ENCODE assay signal across 12 cellular contexts in genomic region chr18:22224339-22224738, GRCh38. TPM values are rescaled to one million over a fixed set of nuclear protein-coding genes. Genes with fewer than 3 reads are reported as not detected.
A peak's percentile ranks its signal among the peaks of the same experiment; 100 is the strongest.
DNase-seq lines count a peak whose midpoint lies in the region; TF ChIP-seq lines count a peak whose summit lies in the region.
"Had no signal": no experiment of that assay in that cellular context is flagged by ENCODE, and none has a peak within 500 bp of the region (broad histone marks: within the 10 kb centered on the region; RNA-seq: fewer than 3 reads in every experiment).

No MANE protein-coding gene starts in this region.

- no peak for TF ChIP-seq POLR2A in transverse colon (IDR thresholded peaks at IDR 0.05)

- POLR2A ChIA-PET in PC-9 (lab: Charles Lee; ENCODE audit: unreplicated experiment), result no interaction called here

- no peaks in the 10 kb centered on the region for H3K9me3 ChIP-seq in PC-9 (ENCODE audit: insufficient read depth, low read depth)
- H3K9me3 ChIP-seq in transverse colon, result no peaks in the 10 kb centered on the region
- H3K9me3 ChIP-seq: BE2C had no signal

- H3K27ac ChIP-seq in PC-9 (no peak overlapping the region), epithelial cell of prostate (peak overlapping the region; percentile 20), transverse colon (peak overlapping the region; percentile 49 to 75 (median 62))

- 0 out of 2 replicates have a peak overlapping the region, but pooled peaks have one; percentile 38 for H3K4me2 ChIP-seq in PC-9

- DNase-seq in ELF-1 (ENCODE audit: low read depth, low spot score) (peak; percentile 23), PC-9 (no peak), epithelial cell of prostate (ENCODE audit: low read depth, low spot score) (no peak), transverse colon (no peak), KG1 (lab: John Stamatoyannopoulos, UW) (no peak), NCI-H345 treated with DMSO at 0.1 percent for 48 hours (lab: John Stamatoyannopoulos, UW; ENCODE audit: unreplicated experiment) (no peak), OCI-M1 (lab: John Stamatoyannopoulos, UW) (no peak)
- DNase-seq: CD4-positive, CD25-positive, alpha-beta regulatory T cell; NCI-H187; NCI-H524 treated with DMSO at 0.1 percent for 48 hours had no signal

- no peak for TF ChIP-seq EP300 in transverse colon (IDR thresholded peaks at IDR 0.05; ENCODE audit: low read depth)

- H3K79me2 ChIP-seq in PC-9 (ENCODE audit: low read depth), result no peaks in the 10 kb centered on the region

- no peaks in the 10 kb centered on the region; the same call in 1 of the 2 replicates for H3F3A ChIP-seq in PC-9 (ENCODE audit: insufficient read depth, low read depth)

- H3K4me1 ChIP-seq in PC-9 (replicated peaks; ENCODE audit: insufficient read depth), result peaks cover 16% of the 10 kb centered on the region
- H3K4me1 ChIP-seq in transverse colon, result peaks cover 0 to 24% (median 9%) of the 10 kb centered on the region in 4 donors
- H3K4me1 ChIP-seq: BE2C had no signal

- no peak overlapping the region for H2AFZ ChIP-seq in PC-9

- in situ Hi-C loops in transverse colon (cut with MboI; ENCODE audit: low pct_ligation_motif_present in 1 of 4, low pct_unique_long_range_greater_than_20kb in 1 of 4, low sequenced_read_pairs in 3 of 4), result no loop called here

- no peaks in the 10 kb centered on the region for H3K27me3 ChIP-seq in PC-9 (ENCODE audit: insufficient read depth, low read depth)
- no peaks in the 10 kb centered on the region for H3K27me3 ChIP-seq in transverse colon
- H3K27me3 ChIP-seq: BE2C had no signal

- H3K36me3 ChIP-seq in PC-9 (ENCODE audit: low read depth), result no peaks in the 10 kb centered on the region
- H3K36me3 ChIP-seq in transverse colon, result no peaks in the 10 kb centered on the region
- H3K36me3 ChIP-seq: BE2C had no signal

- WGBS in transverse colon (ENCODE audit: low coverage in 1 of 2), 2 donors, result 36% methylated on average over 1 of the region's 1 CpG; no CpG with 5 or more reads in 1 of the 2 donors

- intact Hi-C loops in PC-9 (cut with micrococcal nuclease; ENCODE audit: unreplicated experiment) (loop anchor here (5.0 kb wide), 1 partner anchor 243 kb away; no protein-coding TSS in a partner anchor), transverse colon (cut with DNase I; ENCODE audit: low total_unique reads) (no loop called here)

- TF ChIP-seq CTCF in PC-9 (conservative IDR thresholded peaks at IDR 0.05) (no peak), transverse colon (IDR thresholded peaks at IDR 0.05) (no peak)

- no TSS peak for BruUV-seq in PC-9 (replicated peaks; lab: Mats Ljungman, UMichigan)

- CTCF ChIA-PET in PC-9 (lab: Charles Lee), result no interaction called here

- no peak overlapping the region for H3K4me3 ChIP-seq in PC-9
- H3K4me3 ChIP-seq in transverse colon, result no peak overlapping the region
- H3K4me3 ChIP-seq: GM12878 had no signal

- no peaks in the 10 kb centered on the region for H4K20me1 ChIP-seq in PC-9 (ENCODE audit: insufficient read depth)

- H3K9me2 ChIP-seq in PC-9 (ENCODE audit: insufficient read depth), result no peaks in the 10 kb centered on the region

RNA-seq across cellular contexts. Expression of gene GATA6, which starts 55.0 kb away (rescaled TPM):
- total RNA-seq in PC-9 (2021) (9.1 and 12.3 TPM in 2 replicates), transverse colon (100 to 1,000 TPM in 1 of 4 donors, 10 to 100 TPM in 3; 49.7 to 223 (median 65.7) TPM)
